8 cellular contexts compared by ENCODE assay signal in genomic region chr16:324451-325334, GRCh38. TPM values are rescaled to one million over a fixed set of nuclear protein-coding genes. Genes with fewer than 3 reads are reported as not detected.
A peak's percentile ranks its signal among the peaks of the same experiment; 100 is the strongest.
DNase-seq lines count a peak whose midpoint lies in the region.

No MANE protein-coding gene starts in this region.

- H3K4me3 ChIP-seq in CD8-positive, alpha-beta memory T cell (ENCODE audit: low read length), result peak overlapping the region; percentile 63
- H3K4me3 ChIP-seq in Jurkat, Clone E6-1 (ENCODE audit: low read length), result peak overlapping the region; percentile 42
- peak overlapping the region; percentile 19 to 52 for H3K4me3 ChIP-seq in mucosa of rectum (ENCODE audit: low read length in 2 of 2)

- intact Hi-C loops in activated T-helper 1 cell treated with anti-CD3 and anti-CD28 coated beads, Interleukin-12 subunit alpha, Interleukin-12 subunit beta, Interleukin-2, Interleukin-4 antibody, amounts not matched to agents 30 ng/mL and 10 ng/mL and 1 ng/mL, durations not matched to agents 14 hours and 24 hours and 36 hours (cut with micrococcal nuclease), result no loop called here

- no peaks in the 10 kb centered on the region for H3K9me3 Mint-ChIP-seq in CD8-positive, alpha-beta memory T cell
- no peaks in the 10 kb centered on the region for H3K9me3 Mint-ChIP-seq in activated T-helper 1 cell treated with anti-CD3 and anti-CD28 coated beads, Interleukin-12 subunit alpha, Interleukin-12 subunit beta, Interleukin-2, Interleukin-4 antibody, amounts not matched to agents 30 ng/mL and 10 ng/mL and 1 ng/mL, durations not matched to agents 14 hours and 24 hours and 36 hours

- DNase-seq in CD8-positive, alpha-beta memory T cell, result peak; percentile 66 to 95 (median 81)
- DNase-seq in Jurkat, Clone E6-1 (ENCODE audit: low read depth, low spot score), result peak; percentile 39
- DNase-seq in activated T-helper 1 cell treated with anti-CD3 and anti-CD28 coated beads, Interleukin-12 subunit alpha, Interleukin-12 subunit beta, Interleukin-2, Interleukin-4 antibody, amounts not matched to agents 30 ng/mL and 10 ng/mL and 1 ng/mL, durations not matched to agents 14 hours and 24 hours and 36 hours (ENCODE audit: low spot score), result peak; percentile 62
- DNase-seq in ecto neural progenitor cell (ENCODE audit: low spot score) (no peak), globus pallidus (ENCODE audit: low spot score) (no peak), SK-N-DZ (ENCODE audit: low spot score) (no peak), LoVo (ENCODE audit: low spot score) (no peak)

- CTCF ChIA-PET in CD8-positive, alpha-beta memory T cell (lab: Charles Lee), result interaction anchor here (0.7 to 2.1 kb wide), 2 partner anchors 37 to 89 kb away, joined by 3 to 7 read pairs; partner anchors contain the start of gene FAM234A

- H3K9ac ChIP-seq in mucosa of rectum (ENCODE audit: low read depth in 1 of 2, low read length in 2 of 2), result peak overlapping the region; percentile 41 to 55

- peak overlapping the region; percentile 78 for H3K27ac ChIP-seq in CD8-positive, alpha-beta memory T cell (ENCODE audit: low read depth, low read length)
- H3K27ac ChIP-seq in mucosa of rectum (ENCODE audit: low read depth in 2 of 2, low read length in 2 of 2), result peak overlapping the region; percentile 86

- no peaks in the 10 kb centered on the region for H3K36me3 ChIP-seq in CD8-positive, alpha-beta memory T cell (ENCODE audit: insufficient read depth, low read length)
- peaks cover 0 to 2% of the 10 kb centered on the region in 2 donors for H3K36me3 ChIP-seq in mucosa of rectum (ENCODE audit: control insufficient read depth in 2 of 2, insufficient read depth in 2 of 2, low read length in 2 of 2)

- peak overlapping the region; percentile 72 to 88 (median 77) for H3K4me3 Mint-ChIP-seq in CD8-positive, alpha-beta memory T cell
- H3K4me3 Mint-ChIP-seq in activated T-helper 1 cell treated with anti-CD3 and anti-CD28 coated beads, Interleukin-12 subunit alpha, Interleukin-12 subunit beta, Interleukin-2, Interleukin-4 antibody, amounts not matched to agents 30 ng/mL and 10 ng/mL and 1 ng/mL, durations not matched to agents 14 hours and 24 hours and 36 hours, result peak overlapping the region; percentile 56

- peaks cover 58% of the 10 kb centered on the region for H3K4me1 ChIP-seq in CD8-positive, alpha-beta memory T cell (ENCODE audit: insufficient read depth, low read length)
- H3K4me1 ChIP-seq in mucosa of rectum (ENCODE audit: control insufficient read depth in 2 of 2, insufficient read depth in 2 of 2, low read length in 2 of 2), result peaks cover 36 to 42% of the 10 kb centered on the region in 2 donors

- peaks cover 0 to 8% (median 2%) of the 10 kb centered on the region in 3 donors for H3K36me3 Mint-ChIP-seq in CD8-positive, alpha-beta memory T cell
- peaks cover 2% of the 10 kb centered on the region for H3K36me3 Mint-ChIP-seq in activated T-helper 1 cell treated with anti-CD3 and anti-CD28 coated beads, Interleukin-12 subunit alpha, Interleukin-12 subunit beta, Interleukin-2, Interleukin-4 antibody, amounts not matched to agents 30 ng/mL and 10 ng/mL and 1 ng/mL, durations not matched to agents 14 hours and 24 hours and 36 hours (ENCODE audit: low read depth)

- POLR2A ChIA-PET in CD8-positive, alpha-beta memory T cell (lab: Charles Lee), result interaction anchor here (1.5 kb wide), 1 partner anchor 28 kb away, joined by 5 read pairs; the partner anchor contains the start of gene AXIN1

- H3K4me1 Mint-ChIP-seq in CD8-positive, alpha-beta memory T cell, result peaks cover 55 to 82% (median 56%) of the 10 kb centered on the region in 3 donors
- H3K4me1 Mint-ChIP-seq in activated T-helper 1 cell treated with anti-CD3 and anti-CD28 coated beads, Interleukin-12 subunit alpha, Interleukin-12 subunit beta, Interleukin-2, Interleukin-4 antibody, amounts not matched to agents 30 ng/mL and 10 ng/mL and 1 ng/mL, durations not matched to agents 14 hours and 24 hours and 36 hours (ENCODE audit: low read depth), result peaks cover 36% of the 10 kb centered on the region

- no peaks in the 10 kb centered on the region for H3K9me3 ChIP-seq in CD8-positive, alpha-beta memory T cell (ENCODE audit: low read length)
- no peaks in the 10 kb centered on the region for H3K9me3 ChIP-seq in mucosa of rectum (ENCODE audit: control insufficient read depth in 2 of 2, low read length in 2 of 2)

- H3K27me3 Mint-ChIP-seq in CD8-positive, alpha-beta memory T cell, result peaks cover 0 to 15% of the 10 kb centered on the region in 2 donors
- peaks cover 2% of the 10 kb centered on the region for H3K27me3 Mint-ChIP-seq in activated T-helper 1 cell treated with anti-CD3 and anti-CD28 coated beads, Interleukin-12 subunit alpha, Interleukin-12 subunit beta, Interleukin-2, Interleukin-4 antibody, amounts not matched to agents 30 ng/mL and 10 ng/mL and 1 ng/mL, durations not matched to agents 14 hours and 24 hours and 36 hours (ENCODE audit: insufficient read depth)

- H3K27ac Mint-ChIP-seq in CD8-positive, alpha-beta memory T cell, result peak overlapping the region; percentile 73 to 99 (median 94)
- H3K27ac Mint-ChIP-seq in activated T-helper 1 cell treated with anti-CD3 and anti-CD28 coated beads, Interleukin-12 subunit alpha, Interleukin-12 subunit beta, Interleukin-2, Interleukin-4 antibody, amounts not matched to agents 30 ng/mL and 10 ng/mL and 1 ng/mL, durations not matched to agents 14 hours and 24 hours and 36 hours, result no peak overlapping the region

- H3K27me3 ChIP-seq in CD8-positive, alpha-beta memory T cell (ENCODE audit: insufficient read depth, low read length, poor library complexity, severe bottlenecking), result no peaks in the 10 kb centered on the region
- H3K27me3 ChIP-seq in mucosa of rectum (ENCODE audit: control insufficient read depth in 2 of 2, insufficient read depth in 2 of 2, low read length in 2 of 2), result no peaks in the 10 kb centered on the region

RNA-seq across cellular contexts. Expression of gene AXIN1, which starts 27.8 kb away (rescaled TPM):
- total RNA-seq in CD8-positive, alpha-beta memory T cell, result 10 to 100 TPM; 24.7 to 26.3 TPM
- polyA plus RNA-seq in CD8-positive, alpha-beta memory T cell, result 6.9 TPM
- polyA plus RNA-seq in Jurkat, Clone E6-1 (2012; ENCODE audit: insufficient read depth, insufficient read length), result 19.8 TPM
- total RNA-seq in activated T-helper 1 cell treated with anti-CD3 and anti-CD28 coated beads, Interleukin-12 subunit alpha, Interleukin-12 subunit beta, Interleukin-2, Interleukin-4 antibody, amounts not matched to agents 30 ng/mL and 10 ng/mL and 1 ng/mL, durations not matched to agents 14 hours and 24 hours and 36 hours, result 28.1 and 30.3 TPM in 2 replicates
- 31.1 and 33.4 TPM in 2 replicates for polyA plus RNA-seq in SK-N-DZ (2014; cell fraction: cytosol; rRNA removed)
- polyA plus RNA-seq in SK-N-DZ (2014; cell fraction: nucleus; rRNA removed), result 33.0 and 36.2 TPM in 2 replicates

RNA-seq across cellular contexts. Expression of gene PDIA2, which starts 41.7 kb away (rescaled TPM):
- total RNA-seq in CD8-positive, alpha-beta memory T cell, result not detected
- not detected for polyA plus RNA-seq in CD8-positive, alpha-beta memory T cell
- polyA plus RNA-seq in Jurkat, Clone E6-1 (2012; ENCODE audit: insufficient read depth, insufficient read length), result not detected
- not detected in 2 replicates for total RNA-seq in activated T-helper 1 cell treated with anti-CD3 and anti-CD28 coated beads, Interleukin-12 subunit alpha, Interleukin-12 subunit beta, Interleukin-2, Interleukin-4 antibody, amounts not matched to agents 30 ng/mL and 10 ng/mL and 1 ng/mL, durations not matched to agents 14 hours and 24 hours and 36 hours
- polyA plus RNA-seq in SK-N-DZ (2014; cell fraction: cytosol; rRNA removed), result 7.4 TPM in 2 replicates
- polyA plus RNA-seq in SK-N-DZ (2014; cell fraction: nucleus; rRNA removed), result 45.9 and 48.1 TPM in 2 replicates

RNA-seq across cellular contexts. Expression of gene ARHGDIG, which starts 44.3 kb away (rescaled TPM):
- not detected for total RNA-seq in CD8-positive, alpha-beta memory T cell
- not detected for polyA plus RNA-seq in CD8-positive, alpha-beta memory T cell
- polyA plus RNA-seq in Jurkat, Clone E6-1 (2012; ENCODE audit: insufficient read depth, insufficient read length), result not detected
- not detected in 2 replicates for total RNA-seq in activated T-helper 1 cell treated with anti-CD3 and anti-CD28 coated beads, Interleukin-12 subunit alpha, Interleukin-12 subunit beta, Interleukin-2, Interleukin-4 antibody, amounts not matched to agents 30 ng/mL and 10 ng/mL and 1 ng/mL, durations not matched to agents 14 hours and 24 hours and 36 hours
- 1.6 and 3.0 TPM in 2 replicates for polyA plus RNA-seq in SK-N-DZ (2014; cell fraction: cytosol; rRNA removed)
- polyA plus RNA-seq in SK-N-DZ (2014; cell fraction: nucleus; rRNA removed), result 8.6 and 24.7 TPM in 2 replicates

RNA-seq across cellular contexts. Expression of gene MRPL28, which starts 45.6 kb away (rescaled TPM):
- total RNA-seq in CD8-positive, alpha-beta memory T cell, result 10 to 100 TPM; 90.2 to 98.0 TPM
- polyA plus RNA-seq in CD8-positive, alpha-beta memory T cell, result 67.8 TPM
- 141 TPM for polyA plus RNA-seq in Jurkat, Clone E6-1 (2012; ENCODE audit: insufficient read depth, insufficient read length)
- 110 and 115 TPM in 2 replicates for total RNA-seq in activated T-helper 1 cell treated with anti-CD3 and anti-CD28 coated beads, Interleukin-12 subunit alpha, Interleukin-12 subunit beta, Interleukin-2, Interleukin-4 antibody, amounts not matched to agents 30 ng/mL and 10 ng/mL and 1 ng/mL, durations not matched to agents 14 hours and 24 hours and 36 hours
- polyA plus RNA-seq in SK-N-DZ (2014; cell fraction: cytosol; rRNA removed), result 163 TPM in 2 replicates
- polyA plus RNA-seq in SK-N-DZ (2014; cell fraction: nucleus; rRNA removed), result 79.4 and 130 TPM in 2 replicates

RNA-seq across cellular contexts. Expression of gene RGS11, which starts 48.9 kb away (rescaled TPM):
- total RNA-seq in CD8-positive, alpha-beta memory T cell, result under 1 TPM in 1 of 2 experiments, not detected in 1; 0.09 TPM
- polyA plus RNA-seq in CD8-positive, alpha-beta memory T cell, result not detected
- polyA plus RNA-seq in Jurkat, Clone E6-1 (2012; ENCODE audit: insufficient read depth, insufficient read length), result not detected
- total RNA-seq in activated T-helper 1 cell treated with anti-CD3 and anti-CD28 coated beads, Interleukin-12 subunit alpha, Interleukin-12 subunit beta, Interleukin-2, Interleukin-4 antibody, amounts not matched to agents 30 ng/mL and 10 ng/mL and 1 ng/mL, durations not matched to agents 14 hours and 24 hours and 36 hours, result 0.18 and 0.29 TPM in 2 replicates
- polyA plus RNA-seq in SK-N-DZ (2014; cell fraction: cytosol; rRNA removed), result 2.0 and 2.2 TPM in 2 replicates
- 15.1 and 20.2 TPM in 2 replicates for polyA plus RNA-seq in SK-N-DZ (2014; cell fraction: nucleus; rRNA removed)

Comparison
In these comparisons a context has a peak if more than half of its experiments do, and no peak if none do; other contexts are left out.
1. DNase-seq: peak in CD8-positive, alpha-beta memory T cell (5 of 5), Jurkat, Clone E6-1 (single experiment) and activated T-helper 1 cell treated with anti-CD3 and anti-CD28 coated beads, Interleukin-12 subunit alpha, Interleukin-12 subunit beta, Interleukin-2, Interleukin-4 antibody, amounts not matched to agents 30 ng/mL and 10 ng/mL and 1 ng/mL, durations not matched to agents 14 hours and 24 hours and 36 hours (single experiment); none in ecto neural progenitor cell (single experiment), globus pallidus (single experiment), SK-N-DZ (single experiment) and LoVo (single experiment).
2. Peak in every context shown above with its lines, with median percentiles within 50 percentile points of each other: H3K4me3 ChIP-seq.